ENCODE assay signal across 8 cellular contexts in genomic region chr6:128491041-128491642, GRCh38. TPM values are rescaled to one million over a fixed set of nuclear protein-coding genes. Genes with fewer than 3 reads are reported as not detected.
DNase-seq lines count a peak whose midpoint lies in the region; ATAC-seq and TF ChIP-seq lines count a peak whose summit lies in the region.

No MANE protein-coding gene starts in this region.

- H3K27me3 Mint-ChIP-seq in MCF 10A (ENCODE audit: insufficient read depth, unreplicated experiment), result no peaks in the 10 kb centered on the region
- H3K27me3 Mint-ChIP-seq in activated CD4-positive, alpha-beta memory T cell treated with anti-CD3 and anti-CD28 coated beads, Interleukin-2, amount 10 ng/mL, durations not matched to agents 7 days and 5 days, result peaks cover 11% of the 10 kb centered on the region

- H3K36me3 Mint-ChIP-seq in MCF 10A (ENCODE audit: insufficient read depth, unreplicated experiment), result no peaks in the 10 kb centered on the region
- no peaks in the 10 kb centered on the region for H3K36me3 Mint-ChIP-seq in activated CD4-positive, alpha-beta memory T cell treated with anti-CD3 and anti-CD28 coated beads, Interleukin-2, amount 10 ng/mL, durations not matched to agents 7 days and 5 days (ENCODE audit: low read depth)

- H3K27ac Mint-ChIP-seq in MCF 10A (ENCODE audit: low read depth, unreplicated experiment), result peak overlapping the region; percentile 83
- no peak overlapping the region for H3K27ac Mint-ChIP-seq in activated CD4-positive, alpha-beta memory T cell treated with anti-CD3 and anti-CD28 coated beads, Interleukin-2, amount 10 ng/mL, durations not matched to agents 7 days and 5 days

- TSS peak; percentile 41 for BruUV-seq in MCF 10A (replicated peaks; lab: Mats Ljungman, UMichigan)

- H3K4me1 Mint-ChIP-seq in MCF 10A (ENCODE audit: insufficient read depth, unreplicated experiment), result peaks cover 49% of the 10 kb centered on the region
- no peaks in the 10 kb centered on the region for H3K4me1 Mint-ChIP-seq in activated CD4-positive, alpha-beta memory T cell treated with anti-CD3 and anti-CD28 coated beads, Interleukin-2, amount 10 ng/mL, durations not matched to agents 7 days and 5 days

- intact Hi-C loops in MCF 10A (cut with micrococcal nuclease), result no loop called here

- peak overlapping the region; percentile 44 for H3K4me3 ChIP-seq in Jurkat, Clone E6-1 (ENCODE audit: low read length)

- POLR2A ChIA-PET in MCF 10A (lab: Yijun Ruan, JAX), result interaction anchor here (0.8 to 1.3 kb wide), 3 partner anchors 21 to 28 kb away, joined by 3 to 5 read pairs (median 4); no protein-coding TSS in a partner anchor
- POLR2A ChIA-PET in HEK293T (lab: Yijun Ruan, JAX), result no interaction called here
- POLR2A ChIA-PET in activated CD4-positive, alpha-beta memory T cell treated with anti-CD3 and anti-CD28 coated beads, Interleukin-2, amount 10 ng/mL, durations not matched to agents 7 days and 5 days (lab: Charles Lee), result no interaction called here

- TF ChIP-seq CTCF in MCF 10A (IDR thresholded peaks at IDR 0.05; ENCODE audit: unreplicated experiment), result no peak

- H3K4me3 Mint-ChIP-seq in MCF 10A (ENCODE audit: unreplicated experiment), result peak overlapping the region; percentile 67
- H3K4me3 Mint-ChIP-seq in activated CD4-positive, alpha-beta memory T cell treated with anti-CD3 and anti-CD28 coated beads, Interleukin-2, amount 10 ng/mL, durations not matched to agents 7 days and 5 days, result no peak overlapping the region

- H3K9me3 Mint-ChIP-seq in MCF 10A (ENCODE audit: unreplicated experiment), result peaks cover 6% of the 10 kb centered on the region
- no peaks in the 10 kb centered on the region for H3K9me3 Mint-ChIP-seq in activated CD4-positive, alpha-beta memory T cell treated with anti-CD3 and anti-CD28 coated beads, Interleukin-2, amount 10 ng/mL, durations not matched to agents 7 days and 5 days

- peak; percentile 17 for ATAC-seq in left lobe of liver

- DNase-seq in Jurkat, Clone E6-1 (ENCODE audit: low read depth, low spot score), result no peak
- DNase-seq in MCF 10A (ENCODE audit: unreplicated experiment) (no peak), left lobe of liver (ENCODE audit: low spot score) (no peak), substantia nigra (lab: John Stamatoyannopoulos, UW) (no peak), NCI-H146 (lab: John Stamatoyannopoulos, UW) (no peak), HEK293T (ENCODE audit: extremely low spot score) (no peak)
- no peak for DNase-seq in stimulated activated CD4-positive, alpha-beta T cell treated with anti-CD3 and anti-CD28 coated beads, Interleukin-4, amount 100 ng/mL, for 4 hours
- no peak for DNase-seq in activated CD4-positive, alpha-beta memory T cell treated with anti-CD3 and anti-CD28 coated beads, Interleukin-2, amount 10 ng/mL, durations not matched to agents 7 days and 5 days

- peak overlapping the region; percentile 92 for H3K27ac ChIP-seq in substantia nigra (ENCODE audit: low read depth, low read length, poor library complexity, severe bottlenecking)

- CTCF ChIA-PET in MCF 10A (lab: Yijun Ruan, JAX) (interaction anchor here (0.8 to 0.9 kb wide), 2 partner anchors 88 to 582 kb away, joined by 3 read pairs; no protein-coding TSS in a partner anchor), HEK293T (lab: Yijun Ruan, JAX) (no interaction called here)
- CTCF ChIA-PET in activated CD4-positive, alpha-beta memory T cell treated with anti-CD3 and anti-CD28 coated beads, Interleukin-2, amount 10 ng/mL, durations not matched to agents 7 days and 5 days (lab: Charles Lee), result no interaction called here

TF ChIP-seq in HEK293T, 16 proteins besides CTCF, POLR2A, EP300 and RAD21:
- TF ChIP-seq BHLHE40 (IDR thresholded peaks at IDR 0.05; ENCODE audit: borderline replicate concordance) (no peak), FOXK2 (IDR thresholded peaks at IDR 0.05) (no peak), SUZ12 (IDR thresholded peaks at IDR 0.05) (no peak), CTBP1 (IDR thresholded peaks at IDR 0.05; ENCODE audit: borderline replicate concordance) (no peak), TARDBP (IDR thresholded peaks at IDR 0.05) (no peak), NFRKB (IDR thresholded peaks at IDR 0.05) (no peak), ZNF384 (IDR thresholded peaks at IDR 0.05) (no peak), FOXA1 (IDR thresholded peaks at IDR 0.05) (no peak), LEF1 (IDR thresholded peaks at IDR 0.05; ENCODE audit: borderline replicate concordance) (no peak), HDGF (IDR thresholded peaks at IDR 0.05; ENCODE audit: borderline replicate concordance) (no peak), ELF4 (IDR thresholded peaks at IDR 0.05) (no peak), ARNT (IDR thresholded peaks at IDR 0.05) (no peak), L3MBTL2 (conservative IDR thresholded peaks at IDR 0.05) (no peak), PKNOX1 (IDR thresholded peaks at IDR 0.05) (no peak), SP1 (IDR thresholded peaks at IDR 0.05) (no peak), FOXM1 (IDR thresholded peaks at IDR 0.05; ENCODE audit: borderline replicate concordance) (no peak)

RNA-seq across cellular contexts. Expression of gene PTPRK, which starts 29.3 kb away (rescaled TPM):
- 2.9 TPM for polyA plus RNA-seq in Jurkat, Clone E6-1 (2012; ENCODE audit: insufficient read depth, insufficient read length)
- total RNA-seq in MCF 10A (2022) (50.2 and 55.5 TPM in 2 replicates), left lobe of liver (38.2 TPM)
- under 1 TPM; 0.50 to 0.53 TPM for total RNA-seq in activated CD4-positive, alpha-beta memory T cell treated with anti-CD3 and anti-CD28 coated beads, Interleukin-2, amount 10 ng/mL, durations not matched to agents 7 days and 5 days

Comparison
In these comparisons a context has a peak if more than half of its experiments do, and no peak if none do; other contexts are left out.
1. RNA of gene PTPRK, which starts 29.3 kb away (total RNA-seq): 50.2 to 55.5 TPM in MCF 10A and 38.2 TPM in left lobe of liver (single experiment); 0.50 to 0.53 TPM in activated CD4-positive, alpha-beta memory T cell treated with anti-CD3 and anti-CD28 coated beads, Interleukin-2, amount 10 ng/mL, durations not matched to agents 7 days and 5 days; every median in the first group is over 10 times any median in the second.